In the genomic region with DNA sequence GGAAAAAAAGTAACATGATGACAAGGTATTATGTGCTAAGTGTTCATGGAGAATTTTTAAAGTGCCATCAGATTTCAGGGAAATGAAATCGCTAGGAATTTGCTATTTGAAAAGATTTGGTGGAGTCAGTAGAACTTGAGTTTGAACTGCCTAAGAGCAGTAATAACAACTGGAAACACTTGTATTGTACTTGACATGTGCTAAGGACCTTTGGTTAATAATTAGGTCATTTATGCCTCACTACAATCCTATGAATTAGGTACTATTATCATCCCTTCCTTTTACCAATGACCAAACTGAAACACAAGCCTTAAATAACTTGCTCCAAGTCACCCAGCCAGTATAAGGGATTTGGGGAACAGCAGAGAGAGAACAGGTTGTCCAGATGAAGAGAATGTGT, we compare ENCODE assay signal across 24 cellular contexts.
"Had no signal": no experiment of that assay in that cellular context is flagged by ENCODE, and none has a peak within 500 bp of the region (broad histone marks: within the 10 kb centered on the region; RNA-seq: fewer than 3 reads in every experiment).

No MANE protein-coding gene starts in this region.

- H3K4me3 ChIP-seq: esophagus squamous epithelium, lung, mucosa of descending colon, right atrium auricular region, smooth muscle cell, stomach, testis, tibial artery had no signal

- H3K4me2 ChIP-seq: smooth muscle cell had no signal

- H3K36me3 ChIP-seq: esophagus squamous epithelium, neutrophil, right atrium auricular region, stomach, tibial artery had no signal

- H3K9me3 ChIP-seq: esophagus squamous epithelium, mucosa of descending colon, neutrophil, right atrium auricular region, stomach, testis, tibial artery had no signal

- DNase-seq: cortex of kidney; effector memory CD8-positive, alpha-beta T cell; erythroblast; esophagus squamous epithelium; hypothalamus; immature natural killer cell; islet precursor cell; kidney glomerular epithelial cell; mesenchymal stem cell; mucosa of descending colon; naive B cell; stimulated activated CD4-positive, alpha-beta T cell treated with anti-CD3 and anti-CD28 coated beads, Interleukin-12 subunit alpha, Interleukin-12 subunit beta, amount 100 ng/mL, for 4 hours; stimulated activated CD4-positive, alpha-beta T cell treated with anti-CD3 and anti-CD28 coated beads, Interleukin-1b, Interleukin-23, amount 100 ng/mL, for 48 hours; stimulated activated CD4-positive, alpha-beta T cell treated with anti-CD3 and anti-CD28 coated beads, Interleukin-4, amount 100 ng/mL, for 1 hour; stimulated activated CD8-positive, alpha-beta memory T cell treated with anti-CD3 and anti-CD28 coated beads, Interleukin-4, amount 100 ng/mL, for 48 hours; stimulated activated naive CD4-positive, alpha-beta T cell treated with Interleukin-2 at 50 U/mL for 16 hours; stomach; testis; tibial artery had no signal

- H2AFZ ChIP-seq: parathyroid adenoma had no signal

- H3K4me1 ChIP-seq: esophagus squamous epithelium, parathyroid adenoma, right atrium auricular region, stomach, testis, tibial artery had no signal

- H3K9ac ChIP-seq: parathyroid adenoma had no signal

- H3K79me2 ChIP-seq: parathyroid adenoma had no signal

- H3K27ac ChIP-seq: esophagus squamous epithelium, neutrophil, parathyroid adenoma, right atrium auricular region, stomach, testis, tibial artery had no signal

- H3K27me3 ChIP-seq: esophagus squamous epithelium, neutrophil, right atrium auricular region, stomach, testis, tibial artery had no signal
